9 cellular contexts compared by ENCODE assay signal in the genomic region with DNA sequence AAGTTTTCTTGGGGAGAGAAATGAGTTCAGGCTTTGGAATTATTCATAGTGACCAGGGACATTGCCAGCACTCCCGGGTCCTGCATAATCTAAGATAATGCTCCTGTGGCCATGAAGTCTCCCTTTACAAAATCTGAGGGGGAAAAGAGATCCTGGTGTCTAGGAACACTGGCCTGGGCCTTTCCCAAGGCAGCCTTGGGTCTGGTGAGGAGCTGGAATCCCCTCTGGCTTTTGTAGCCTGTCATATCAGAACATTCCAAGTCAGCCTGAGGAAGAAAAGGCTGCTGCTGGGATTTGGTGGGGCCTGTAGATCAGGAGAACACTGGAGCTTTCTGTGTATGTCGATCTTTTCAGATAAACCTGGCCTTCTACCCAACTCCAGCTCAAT. TPM values are rescaled to one million over a fixed set of nuclear protein-coding genes. Genes with fewer than 3 reads are reported as not detected.
DNase-seq lines count a peak whose midpoint lies in the region; ATAC-seq and TF ChIP-seq lines count a peak whose summit lies in the region.
"Had no signal": no experiment of that assay in that cellular context is flagged by ENCODE, and none has a peak within 500 bp of the region (broad histone marks: within the 10 kb centered on the region; RNA-seq: fewer than 3 reads in every experiment).

No MANE protein-coding gene starts in this region.

- H3K36me3 Mint-ChIP-seq in HFFc6 (ENCODE audit: low read depth) (no peaks in the 10 kb centered on the region), T-helper 17 cell (ENCODE audit: low read depth) (no peaks in the 10 kb centered on the region)
- peaks cover 22% of the 10 kb centered on the region for H3K36me3 Mint-ChIP-seq in stimulated activated effector memory CD8-positive, alpha-beta T cell treated with anti-CD3 and anti-CD28 coated beads, Interleukin-12 subunit alpha, Interleukin-12 subunit beta, amount 100 ng/mL, for 72 hours

- H3K27me3 Mint-ChIP-seq in HFFc6 (ENCODE audit: insufficient read depth) (no peaks in the 10 kb centered on the region), T-helper 17 cell (no peaks in the 10 kb centered on the region)

- H3K79me2 ChIP-seq in hepatocyte = peaks cover 25% of the 10 kb centered on the region

- H3K4me3 ChIP-seq in hepatocyte = no peak overlapping the region

- H3K27ac ChIP-seq in hepatocyte = peak overlapping the region; percentile 93

- TF ChIP-seq CTCF in HFFc6 (IDR thresholded peaks at IDR 0.05) = no peak
- no peak for TF ChIP-seq CTCF in hepatocyte (IDR thresholded peaks at IDR 0.05; ENCODE audit: poor library complexity)

- no peaks in the 10 kb centered on the region for H3K36me3 ChIP-seq in hepatocyte (replicated peaks; ENCODE audit: insufficient read depth, low read depth)

- peak overlapping the region; percentile 53 for H2AFZ ChIP-seq in hepatocyte

- peaks cover 37% of the 10 kb centered on the region for H3K4me1 Mint-ChIP-seq in HFFc6 (ENCODE audit: low read depth)
- H3K4me1 Mint-ChIP-seq in T-helper 17 cell = peaks cover 21% of the 10 kb centered on the region
- H3K4me1 Mint-ChIP-seq in stimulated activated effector memory CD8-positive, alpha-beta T cell treated with anti-CD3 and anti-CD28 coated beads, Interleukin-12 subunit alpha, Interleukin-12 subunit beta, amount 100 ng/mL, for 72 hours = peaks cover 31% of the 10 kb centered on the region

- H3K4me2 ChIP-seq in hepatocyte = peak overlapping the region; percentile 83

- peaks cover 35% of the 10 kb centered on the region for H3K4me1 ChIP-seq in hepatocyte (ENCODE audit: insufficient read depth)

- H4K20me1 ChIP-seq in hepatocyte (ENCODE audit: insufficient read depth, poor library complexity, severe bottlenecking) = peaks cover 18% of the 10 kb centered on the region

- H3K9me3 Mint-ChIP-seq in HFFc6 = no peaks in the 10 kb centered on the region
- no peaks in the 10 kb centered on the region for H3K9me3 Mint-ChIP-seq in stimulated activated effector memory CD8-positive, alpha-beta T cell treated with anti-CD3 and anti-CD28 coated beads, Interleukin-12 subunit alpha, Interleukin-12 subunit beta, amount 100 ng/mL, for 72 hours

- no peak for ATAC-seq in T-helper 17 cell
- no peak for ATAC-seq in stimulated activated effector memory CD8-positive, alpha-beta T cell treated with anti-CD3 and anti-CD28 coated beads, Interleukin-12 subunit alpha, Interleukin-12 subunit beta, amount 100 ng/mL, for 72 hours

- no peaks in the 10 kb centered on the region for H3K9me3 ChIP-seq in T-helper 17 cell (ENCODE audit: control insufficient read depth, low read length, poor library complexity, severe bottlenecking)
- no peaks in the 10 kb centered on the region for H3K9me3 ChIP-seq in hepatocyte (ENCODE audit: low read depth)

- H3K4me3 Mint-ChIP-seq in HFFc6 = peak overlapping the region; percentile 92
- peak overlapping the region; percentile 98 for H3K4me3 Mint-ChIP-seq in T-helper 17 cell
- peak overlapping the region; percentile 91 for H3K4me3 Mint-ChIP-seq in stimulated activated effector memory CD8-positive, alpha-beta T cell treated with anti-CD3 and anti-CD28 coated beads, Interleukin-12 subunit alpha, Interleukin-12 subunit beta, amount 100 ng/mL, for 72 hours

- H3K27ac Mint-ChIP-seq in HFFc6 = peak overlapping the region; percentile 92
- peak overlapping the region; percentile 96 for H3K27ac Mint-ChIP-seq in T-helper 17 cell
- peak overlapping the region; percentile 93 for H3K27ac Mint-ChIP-seq in stimulated activated effector memory CD8-positive, alpha-beta T cell treated with anti-CD3 and anti-CD28 coated beads, Interleukin-12 subunit alpha, Interleukin-12 subunit beta, amount 100 ng/mL, for 72 hours

- H3K27me3 ChIP-seq in hepatocyte = no peaks in the 10 kb centered on the region

- no peaks in the 10 kb centered on the region for H3K9me2 ChIP-seq in hepatocyte (replicated peaks; ENCODE audit: insufficient read depth)

- 26% methylated on average over 2 of the region's 2 CpGs for WGBS in hepatocyte (ENCODE audit: low lambda C conversion rate, missing lambda C conversion rate)

- DNase-seq in HFFc6 = no peak
- no peak for DNase-seq in T-helper 17 cell
- DNase-seq in hepatocyte (ENCODE audit: low spot score) = peak; percentile 54
- no peak for DNase-seq in stimulated activated effector memory CD8-positive, alpha-beta T cell treated with anti-CD3 and anti-CD28 coated beads, Interleukin-12 subunit alpha, Interleukin-12 subunit beta, amount 100 ng/mL, for 72 hours (ENCODE audit: low spot score in 2 of 2)
- DNase-seq in stimulated activated naive CD4-positive, alpha-beta T cell treated with Interleukin-2 at 50 U/mL for 16 hours (lab: John Stamatoyannopoulos, UW) = no peak
- no peak for DNase-seq in NCI-H1436 treated with DMSO at 0.1 percent for 48 hours (lab: John Stamatoyannopoulos, UW)
- no peak for DNase-seq in HK-2 (ENCODE audit: unreplicated experiment)
- no peak for DNase-seq in RPMI8226
- DNase-seq: NK-92 treated with Interleukin-12 subunit alpha and Interleukin-12 subunit beta, amount 100 ng/mL, for 24 hours had no signal

RNA-seq across cellular contexts. Expression of a gene that starts 1.6 kb away (rescaled TPM):
- total RNA-seq in HFFc6 (2021; fragmentation: NEBNext Ultra II Directional; extraction: Animal tissue kit (Norgen Biotek cat#: 25700)) = 10 to 100 TPM; 46.1 to 51.2 (median 49.2) TPM
- total RNA-seq in T-helper 17 cell (100 to 1,000 TPM; 134 to 136 TPM), hepatocyte (32.3 and 35.8 TPM in 2 replicates)
- 26.6 and 27.9 TPM in 2 replicates for polyA plus RNA-seq in hepatocyte
